ENCODE assay signal across 8 cellular contexts in genomic region chr4:9532863-9533192, GRCh38.
A peak's percentile ranks its signal among the peaks of the same experiment; 100 is the strongest.
DNase-seq lines count a peak whose midpoint lies in the region; ATAC-seq and TF ChIP-seq lines count a peak whose summit lies in the region.
"Not testable (repeated sequence)": the region's sequence is repeated elsewhere in the genome, so short reads cannot be mapped to it uniquely, and the experiment has no call there.

No MANE protein-coding gene starts in this region.

- not testable (repeated sequence) for H3K4me1 Mint-ChIP-seq in Calu3 (ENCODE audit: low read depth, unreplicated experiment); activated T-cell treated with anti-CD3 and anti-CD28 coated beads, Interleukin-2, amount 50 U/mL, for 24 hours (ENCODE audit: low read depth)

- not testable (repeated sequence) for TF ChIP-seq CTCF in Calu3 (IDR thresholded peaks at IDR 0.05; ENCODE audit: unreplicated experiment); coronary artery (IDR thresholded peaks at IDR 0.05); right atrium auricular region (IDR thresholded peaks at IDR 0.05); psoas muscle (IDR thresholded peaks at IDR 0.05); tibial artery (IDR thresholded peaks at IDR 0.05)

- H3K4me3 ChIP-seq in coronary artery (peak overlapping the region; percentile 74), right atrium auricular region (peak overlapping the region; percentile 43 to 57), mucosa of rectum (ENCODE audit: low read length in 2 of 2) (peak overlapping the region; percentile 68 to 81), psoas muscle (peak overlapping the region; percentile 57), tibial artery (peak overlapping the region; percentile 51 to 60)

- intact Hi-C loops in Calu3 (cut with micrococcal nuclease; ENCODE audit: unreplicated experiment); psoas muscle (cut with DNase I); tibial artery (cut with DNase I; ENCODE audit: low total_unique reads): not testable (repeated sequence)

- peaks cover 31% of the 10 kb centered on the region for H3K27me3 Mint-ChIP-seq in Calu3 (ENCODE audit: unreplicated experiment)
- H3K27me3 Mint-ChIP-seq in activated T-cell treated with anti-CD3 and anti-CD28 coated beads, Interleukin-2, amount 50 U/mL, for 24 hours, result peaks cover 54% of the 10 kb centered on the region

- not testable (repeated sequence) for H3K36me3 Mint-ChIP-seq in Calu3 (ENCODE audit: insufficient read depth, unreplicated experiment); activated T-cell treated with anti-CD3 and anti-CD28 coated beads, Interleukin-2, amount 50 U/mL, for 24 hours (ENCODE audit: low read depth)

- not testable (repeated sequence) for ATAC-seq in psoas muscle

- H3K4me1 ChIP-seq in right atrium auricular region; mucosa of rectum (ENCODE audit: control insufficient read depth in 2 of 2, insufficient read depth in 2 of 2, low read length in 2 of 2); psoas muscle: not testable (repeated sequence)
- peaks cover 0 to 12% (median 7%) of the 10 kb centered on the region in 4 donors for H3K4me1 ChIP-seq in tibial artery

- 18 to 34% (median 23%) methylated on average over 11 to 15 of the region's 15 CpGs for WGBS in psoas muscle, 3 donors

- H3K4me3 Mint-ChIP-seq in Calu3 (ENCODE audit: low read depth, unreplicated experiment), result peak overlapping the region; percentile 71
- peak overlapping the region; percentile 68 for H3K4me3 Mint-ChIP-seq in activated T-cell treated with anti-CD3 and anti-CD28 coated beads, Interleukin-2, amount 50 U/mL, for 24 hours

- H3K9me3 Mint-ChIP-seq in Calu3 (ENCODE audit: low read depth, unreplicated experiment); activated T-cell treated with anti-CD3 and anti-CD28 coated beads, Interleukin-2, amount 50 U/mL, for 24 hours: not testable (repeated sequence)

- not testable (repeated sequence) for BruUV-seq in Calu3 (replicated peaks; lab: Mats Ljungman, UMichigan)

- not testable (repeated sequence) for H3K27me3 ChIP-seq in right atrium auricular region; mucosa of rectum (ENCODE audit: control insufficient read depth in 2 of 2, insufficient read depth in 2 of 2, low read length in 2 of 2); psoas muscle (ENCODE audit: insufficient read depth in 3 of 3, low read length in 2 of 3)
- H3K27me3 ChIP-seq in tibial artery, result peaks cover 0 to 28% of the 10 kb centered on the region in 2 donors

- CTCF ChIA-PET in Calu3 (lab: Charles Lee), result interaction anchor here (0.6 to 1.4 kb wide), 3 partner anchors 23 to 1150 kb away, joined by 3 to 5 read pairs (median 5); no protein-coding TSS in a partner anchor

- H3K36me3 ChIP-seq in right atrium auricular region; mucosa of rectum (ENCODE audit: control insufficient read depth in 2 of 2, insufficient read depth in 2 of 2, low read length in 2 of 2); psoas muscle (ENCODE audit: insufficient read depth in 1 of 2, low read depth in 1 of 2); tibial artery: not testable (repeated sequence)

- H3K27ac Mint-ChIP-seq in Calu3 (ENCODE audit: unreplicated experiment); activated T-cell treated with anti-CD3 and anti-CD28 coated beads, Interleukin-2, amount 50 U/mL, for 24 hours: not testable (repeated sequence)

- not testable (repeated sequence) for H3K27ac ChIP-seq in coronary artery, right atrium auricular region, psoas muscle, tibial artery
- H3K27ac ChIP-seq in mucosa of rectum (ENCODE audit: low read depth in 2 of 2, low read length in 2 of 2), result peak overlapping the region; percentile 63 to 80

- DNase-seq in Calu3; activated T-cell treated with anti-CD3 and anti-CD28 coated beads, Interleukin-2, amount 50 U/mL, for 24 hours; coronary artery (ENCODE audit: low spot score); right atrium auricular region (ENCODE audit: low spot score); psoas muscle; tibial artery: not testable (repeated sequence)
- peak; percentile 6 for DNase-seq in NCI-H1105 (lab: John Stamatoyannopoulos, UW)

- peak overlapping the region in 1 of 2 donors; percentile 81 for H3K9ac ChIP-seq in mucosa of rectum (ENCODE audit: low read depth in 1 of 2, low read length in 2 of 2)

- not testable (repeated sequence) for H3K9me3 ChIP-seq in right atrium auricular region; mucosa of rectum (ENCODE audit: control insufficient read depth in 2 of 2, low read length in 2 of 2); psoas muscle; tibial artery
